In genomic region chr9:124652994-124653393, GRCh38 we compare ENCODE assay signal across 16 cellular contexts.
"Had no signal": no experiment of that assay in that cellular context is flagged by ENCODE, and none has a peak within 500 bp of the region (broad histone marks: within the 10 kb centered on the region; RNA-seq: fewer than 3 reads in every experiment).

No MANE protein-coding gene starts in this region.

- H3K27me3 ChIP-seq: body of pancreas, sigmoid colon, testis had no signal

- H3K4me3 ChIP-seq: body of pancreas, lung, sigmoid colon, testis had no signal

- DNase-seq: activated CD4-positive, alpha-beta T cell treated with anti-CD3 and anti-CD28 coated beads, Interleukin-2, amount 50 U/mL, for 4 hours; activated effector memory CD4-positive, alpha-beta T cell treated with Interleukin-2 at 50 U/mL for 16 hours; activated T-cell treated with anti-CD3 and anti-CD28 coated beads, Interleukin-2, amount 50 U/mL, for 24 hours; cerebellar nuclear complex; kidney glomerular epithelial cell; nephron progenitor cell; sigmoid colon; stimulated activated CD4-positive, alpha-beta T cell treated with anti-CD3 and anti-CD28 coated beads, Interleukin-2, amount 100 ng/mL, for 48 hours; stimulated activated CD8-positive, alpha-beta memory T cell treated with anti-CD3 and anti-CD28 coated beads, Interleukin-4, amount 100 ng/mL, for 48 hours; testis had no signal

- H3K4me3 Mint-ChIP-seq: activated naive CD4-positive, alpha-beta T cell treated with anti-CD3 and anti-CD28 coated beads, Interleukin-2, amount 50 U/mL, for 24 hours; activated T-cell treated with anti-CD3 and anti-CD28 coated beads, Interleukin-2, amount 50 U/mL, for 24 hours; dendritic cell treated with granulocyte-macrophage colony-stimulating factor and Interleukin-4, amounts not matched to agents 40 ng/mL and 50 ng/mL, for 4 days; nephron progenitor cell; stimulated activated naive CD8-positive, alpha-beta T cell treated with anti-CD3 and anti-CD28 coated beads, Interleukin-15, Interleukin-2, amounts not matched to agents 100 ng/mL and 50 ng/mL, for 24 hours had no signal

- H3K27ac ChIP-seq: testis had no signal

- H3K27me3 Mint-ChIP-seq: activated naive CD4-positive, alpha-beta T cell treated with anti-CD3 and anti-CD28 coated beads, Interleukin-2, amount 50 U/mL, for 24 hours; activated T-cell treated with anti-CD3 and anti-CD28 coated beads, Interleukin-2, amount 50 U/mL, for 24 hours; dendritic cell treated with granulocyte-macrophage colony-stimulating factor and Interleukin-4, amounts not matched to agents 40 ng/mL and 50 ng/mL, for 4 days; stimulated activated naive CD8-positive, alpha-beta T cell treated with anti-CD3 and anti-CD28 coated beads, Interleukin-15, Interleukin-2, amounts not matched to agents 100 ng/mL and 50 ng/mL, for 24 hours had no signal

- H3K9me3 ChIP-seq: body of pancreas, sigmoid colon, testis had no signal

- H3K36me3 ChIP-seq: sigmoid colon had no signal

- H3K36me3 Mint-ChIP-seq: activated naive CD4-positive, alpha-beta T cell treated with anti-CD3 and anti-CD28 coated beads, Interleukin-2, amount 50 U/mL, for 24 hours had no signal

- H3K27ac Mint-ChIP-seq: activated naive CD4-positive, alpha-beta T cell treated with anti-CD3 and anti-CD28 coated beads, Interleukin-2, amount 50 U/mL, for 24 hours; activated T-cell treated with anti-CD3 and anti-CD28 coated beads, Interleukin-2, amount 50 U/mL, for 24 hours; dendritic cell treated with granulocyte-macrophage colony-stimulating factor and Interleukin-4, amounts not matched to agents 40 ng/mL and 50 ng/mL, for 4 days; nephron progenitor cell; stimulated activated naive CD8-positive, alpha-beta T cell treated with anti-CD3 and anti-CD28 coated beads, Interleukin-15, Interleukin-2, amounts not matched to agents 100 ng/mL and 50 ng/mL, for 24 hours had no signal

- H3K9me3 Mint-ChIP-seq: activated naive CD4-positive, alpha-beta T cell treated with anti-CD3 and anti-CD28 coated beads, Interleukin-2, amount 50 U/mL, for 24 hours; activated T-cell treated with anti-CD3 and anti-CD28 coated beads, Interleukin-2, amount 50 U/mL, for 24 hours; dendritic cell treated with granulocyte-macrophage colony-stimulating factor and Interleukin-4, amounts not matched to agents 40 ng/mL and 50 ng/mL, for 4 days; nephron progenitor cell; stimulated activated naive CD8-positive, alpha-beta T cell treated with anti-CD3 and anti-CD28 coated beads, Interleukin-15, Interleukin-2, amounts not matched to agents 100 ng/mL and 50 ng/mL, for 24 hours had no signal

- H3K4me1 ChIP-seq: body of pancreas, testis had no signal

- ATAC-seq: activated CD4-positive, CD25-positive, alpha-beta regulatory T cell treated with anti-CD3 and anti-CD28 coated beads, Interleukin-2, amount 50 U/mL, for 24 hours had no signal
